ENCODE assay signal across 8 cellular contexts in the genomic region with DNA sequence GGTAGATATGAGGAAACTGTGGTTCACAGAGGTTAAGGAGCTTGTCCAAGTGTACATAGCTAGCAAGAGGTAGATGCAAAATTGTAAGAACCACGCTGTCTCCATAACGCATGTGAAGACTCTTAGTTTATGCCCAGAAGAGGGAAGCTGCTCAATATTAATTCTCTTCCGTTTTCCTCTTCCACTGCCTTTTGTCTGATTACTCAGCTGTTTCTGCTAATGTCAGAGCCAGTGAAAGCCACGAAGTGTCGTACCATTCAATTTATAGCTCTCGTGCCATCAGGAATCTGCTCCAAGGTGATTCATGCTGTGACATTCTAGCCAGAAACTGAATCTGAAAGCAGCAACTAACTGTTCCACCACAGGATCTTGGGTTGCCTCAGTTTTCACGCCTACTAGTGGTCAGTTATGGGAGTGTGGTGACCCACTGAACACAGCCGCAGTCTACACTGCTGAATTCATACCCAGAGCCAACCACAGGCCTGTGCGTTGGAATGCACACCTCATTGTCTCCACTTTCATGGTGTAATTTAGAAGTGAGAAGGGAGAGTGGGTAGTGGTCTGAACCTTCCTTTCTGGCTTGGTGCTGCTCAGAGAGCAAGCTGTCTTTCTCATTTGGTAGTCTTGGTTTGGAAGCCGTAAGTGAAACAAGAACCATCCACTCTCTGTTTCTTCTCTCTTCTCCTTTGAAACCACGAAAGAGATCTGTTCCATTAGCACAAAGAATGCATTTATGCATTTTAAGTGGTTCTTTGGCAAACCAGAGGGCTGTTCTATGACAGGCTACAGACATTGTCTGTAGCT.
DNase-seq lines count a peak whose midpoint lies in the region; ATAC-seq and TF ChIP-seq lines count a peak whose summit lies in the region.

No MANE protein-coding gene starts in this region.

- H3K9me3 Mint-ChIP-seq in natural killer cell = no peaks in the 10 kb centered on the region

- peak overlapping the region in 1 of 5 donors; percentile 31 for H3K27ac ChIP-seq in stomach

- H3K27me3 Mint-ChIP-seq in natural killer cell (ENCODE audit: low read depth in 2 of 2) = no peaks in the 10 kb centered on the region

- no peak for TF ChIP-seq EP300 in stomach (IDR thresholded peaks at IDR 0.05)

- H3K36me3 Mint-ChIP-seq in natural killer cell = no peaks in the 10 kb centered on the region

- TF ChIP-seq CTCF in natural killer cell (IDR thresholded peaks at IDR 0.05) (peak; percentile 41), stomach (IDR thresholded peaks at IDR 0.05) (peak in 5 of 7 experiments; percentile 8 to 64 (median 52))

- ATAC-seq in HG02798 (IDR thresholded peaks at IDR 0.05; ENCODE audit: poor library complexity, unreplicated experiment) (peak; percentile 98), esophagus mucosa (peak; percentile 87), natural killer cell (peak; percentile 93 to 98 (median 94))

- no peaks in the 10 kb centered on the region for H3K27me3 ChIP-seq in stomach

- H3K4me1 Mint-ChIP-seq in natural killer cell = peaks cover 14 to 18% of the 10 kb centered on the region in 2 donors

- DNase-seq in NK-92 treated with Interleukin-12 subunit alpha and Interleukin-12 subunit beta, amount 100 ng/mL, for 24 hours (lab: John Stamatoyannopoulos, UW) = peak; percentile 9
- DNase-seq in NK-92 (lab: John Stamatoyannopoulos, UW; ENCODE audit: unreplicated experiment) = no peak
- peak; percentile 52 for DNase-seq in NCI-H2227 treated with DMSO at 0.1 percent for 48 hours (lab: John Stamatoyannopoulos, UW)
- peak; percentile 29 to 58 for DNase-seq in activated CD8-positive, alpha-beta memory T cell treated with anti-CD3 and anti-CD28 coated beads for 4 hours (ENCODE audit: low read depth in 2 of 2)
- peak; percentile 61 for DNase-seq in natural killer cell
- DNase-seq in stomach = peak; percentile 55

- H3K36me3 ChIP-seq in stomach = no peaks in the 10 kb centered on the region

- H3K27ac Mint-ChIP-seq in natural killer cell = peak overlapping the region; percentile 78 to 92

- 30 to 44% (median 41%) methylated on average over 11 of the region's 11 CpGs for WGBS in stomach, 5 donors

- peak overlapping the region in 1 of 4 donors; percentile 8 for H3K4me3 ChIP-seq in stomach

- no peak for TF ChIP-seq POLR2A in stomach (IDR thresholded peaks at IDR 0.05)

- H3K4me1 ChIP-seq in stomach = peaks cover 0 to 3% (median 0%) of the 10 kb centered on the region in 4 donors

- H3K4me3 Mint-ChIP-seq in natural killer cell = peak overlapping the region; percentile 83

- intact Hi-C loops in natural killer cell (cut with micrococcal nuclease) = loop anchor here (2.0 kb wide), 1 partner anchor 74 kb away; the partner anchor contains the start of gene NAP1L1
- intact Hi-C loops in stomach (cut with DNase I; ENCODE audit: low total_unique reads) = no loop called here

- H3K9me3 ChIP-seq in stomach = no peaks in the 10 kb centered on the region
